Comparison of ENCODE assay signal across 10 cellular contexts in the genomic region with DNA sequence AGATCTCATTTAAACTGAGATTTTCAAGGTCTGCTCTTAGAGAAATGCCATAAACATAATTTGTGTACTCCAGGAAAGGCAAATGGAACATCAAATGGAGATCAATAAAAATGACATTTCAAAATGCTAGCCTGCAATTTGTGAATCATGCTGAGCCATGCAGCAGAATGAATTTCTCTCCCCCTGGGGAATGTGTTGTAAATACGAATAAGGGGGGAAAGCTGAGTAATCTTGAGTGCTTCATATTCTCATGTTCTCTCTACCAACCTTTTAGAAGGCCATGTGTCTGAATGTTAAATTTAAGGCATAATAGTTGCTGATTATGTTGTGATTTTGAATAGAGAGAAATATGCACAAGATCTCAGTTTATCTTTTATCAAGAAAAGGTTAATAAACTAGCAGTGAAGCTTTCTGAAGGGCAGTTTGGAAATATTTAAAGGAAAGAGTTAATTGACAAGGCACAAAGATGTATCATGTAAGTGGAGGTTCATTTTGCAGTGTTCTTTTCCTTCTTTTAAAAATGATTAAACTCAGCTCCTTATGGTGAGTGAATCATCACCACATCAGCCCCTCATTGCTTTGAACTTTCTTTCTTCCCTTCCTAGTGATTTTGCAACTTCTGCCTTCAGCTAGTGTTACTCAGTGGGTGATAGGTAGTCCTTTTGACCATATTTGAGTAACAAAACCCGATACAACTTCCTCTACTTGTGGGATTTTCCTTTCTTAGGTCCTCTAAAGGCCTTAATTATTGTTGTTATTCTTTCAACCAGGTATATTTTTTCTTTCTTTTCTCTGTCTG. TPM values are rescaled to one million over a fixed set of nuclear protein-coding genes. Genes with fewer than 3 reads are reported as not detected.
DNase-seq lines count a peak whose midpoint lies in the region; ATAC-seq and TF ChIP-seq lines count a peak whose summit lies in the region.
"Had no signal": no experiment of that assay in that cellular context is flagged by ENCODE, and none has a peak within 500 bp of the region (broad histone marks: within the 10 kb centered on the region; RNA-seq: fewer than 3 reads in every experiment).

No MANE protein-coding gene starts in this region.

- H3K27ac ChIP-seq in GM23338 (ENCODE audit: low read depth) (no peak overlapping the region), RWPE2 (ENCODE audit: poor library complexity, severe bottlenecking) (peak overlapping the region; percentile 58), fibroblast of lung (ENCODE audit: insufficient read depth, low read length) (peak overlapping the region; percentile 42)

- H3K4me1 ChIP-seq in GM23338 (ENCODE audit: insufficient read depth) (no peaks in the 10 kb centered on the region), RWPE2 (ENCODE audit: insufficient read depth, poor library complexity, severe bottlenecking) (peaks cover 19% of the 10 kb centered on the region), fibroblast of lung (ENCODE audit: control insufficient read depth, extremely low read depth, insufficient read depth, low read length) (peaks cover 10% of the 10 kb centered on the region)

- no peaks in the 10 kb centered on the region for H3K9me2 ChIP-seq in GM23338 (ENCODE audit: insufficient read depth)

- TF ChIP-seq CTCF in AG09319 (IDR thresholded peaks at IDR 0.05; ENCODE audit: low read depth, low read length) (no peak), GM23338 (conservative IDR thresholded peaks at IDR 0.05; ENCODE audit: low read depth in 2 of 2) (no peak), RWPE2 (IDR thresholded peaks at IDR 0.05; ENCODE audit: poor library complexity, severe bottlenecking) (no peak), fibroblast of lung (conservative IDR thresholded peaks at IDR 0.05 in 1 of 2, IDR thresholded peaks at IDR 0.05 in 1 of 2; ENCODE audit: low read depth in 1 of 2, low read length in 2 of 2) (no peak)

- no peaks in the 10 kb centered on the region for H3K79me2 ChIP-seq in GM23338 (replicated peaks; ENCODE audit: insufficient read depth)
- H3K79me2 ChIP-seq in fibroblast of lung (ENCODE audit: control insufficient read depth, insufficient read depth, low read length), result no peaks in the 10 kb centered on the region

- H3K4me1 Mint-ChIP-seq in GM23338, result peaks cover 3% of the 10 kb centered on the region; the same call in 1 of the 3 replicates

- H3K4me3 ChIP-seq in GM23338, result no peak overlapping the region
- H3K4me3 ChIP-seq in RWPE2 (ENCODE audit: severe bottlenecking), result no peak overlapping the region
- H3K4me3 ChIP-seq in fibroblast of lung (replicated peaks in 1 of 4; ENCODE audit: control extremely low read depth in 1 of 4, insufficient read depth in 1 of 4, low read depth in 3 of 4, low read length in 4 of 4), result peak overlapping the region in 1 of 4 experiments; percentile 37

- H3K4me2 ChIP-seq in GM23338 (no peak overlapping the region), fibroblast of lung (ENCODE audit: extremely low read depth, insufficient read depth, low read length) (peak overlapping the region; percentile 1)

- H3K4me3 Mint-ChIP-seq in GM23338, result no peak overlapping the region

- no peaks in the 10 kb centered on the region for H3K27me3 ChIP-seq in GM23338 (ENCODE audit: insufficient read depth)
- no peaks in the 10 kb centered on the region for H3K27me3 ChIP-seq in RWPE2 (ENCODE audit: insufficient read depth, poor library complexity, severe bottlenecking)
- H3K27me3 ChIP-seq in fibroblast of lung (ENCODE audit: control insufficient read depth, insufficient read depth, low read length), result no peaks in the 10 kb centered on the region

- H3K36me3 ChIP-seq in GM23338 (ENCODE audit: insufficient read depth) (peaks cover 3% of the 10 kb centered on the region; the same call in 1 of the 2 replicates), RWPE2 (ENCODE audit: low read depth) (peaks cover 34% of the 10 kb centered on the region), fibroblast of lung (ENCODE audit: control insufficient read depth, insufficient read depth, low read length) (no peaks in the 10 kb centered on the region)

- no peaks in the 10 kb centered on the region for H3K27me3 Mint-ChIP-seq in GM23338 (ENCODE audit: insufficient read depth, low read depth, poor library complexity)

- H2AFZ ChIP-seq in GM23338, result no peak overlapping the region
- H2AFZ ChIP-seq in fibroblast of lung (ENCODE audit: low read length), result no peak overlapping the region

- peaks cover 17% of the 10 kb centered on the region; the same call in 2 of the 3 replicates for H3K36me3 Mint-ChIP-seq in GM23338 (ENCODE audit: low read depth)

- peak overlapping the region; percentile 53; the same call in 1 of the 2 replicates for H3K27ac Mint-ChIP-seq in GM23338

- H3F3A ChIP-seq in GM23338 (replicated peaks; ENCODE audit: low read depth), result no peaks in the 10 kb centered on the region

- H3K9me3 Mint-ChIP-seq in GM23338, result no peaks in the 10 kb centered on the region

- ATAC-seq in GM23338 (no peak), RWPE2 (ENCODE audit: low read depth) (peak; percentile 97), GM21381 (IDR thresholded peaks at IDR 0.05; ENCODE audit: unreplicated experiment) (no peak), GM19023 (IDR thresholded peaks at IDR 0.05; ENCODE audit: unreplicated experiment) (no peak)

- H4K20me1 ChIP-seq in GM23338 (replicated peaks; ENCODE audit: insufficient read depth) (no peaks in the 10 kb centered on the region; the same call in 1 of the 2 replicates), fibroblast of lung (ENCODE audit: control insufficient read depth, extremely low read depth, insufficient read depth, low read length) (no peaks in the 10 kb centered on the region)

- no peak overlapping the region for H3K9ac ChIP-seq in fibroblast of lung (ENCODE audit: insufficient read depth, low read length)

- H3K9me3 ChIP-seq in RWPE2 (ENCODE audit: severe bottlenecking) (no peaks in the 10 kb centered on the region), fibroblast of lung (ENCODE audit: control insufficient read depth, insufficient read depth, low read depth, low read length) (no peaks in the 10 kb centered on the region)

- peak; percentile 15 for DNase-seq in AG09319 (ENCODE audit: extremely low read depth, low read depth)
- no peak for DNase-seq in GM23338 (ENCODE audit: low spot score)
- DNase-seq in RWPE2 (ENCODE audit: low spot score), result no peak
- DNase-seq in fibroblast of lung (ENCODE audit: low read depth in 2 of 2), result peak; percentile 87 to 96
- DNase-seq in NCI-H526 treated with DMSO at 0.1 percent for 48 hours (lab: John Stamatoyannopoulos, UW), result no peak
- DNase-seq in HuH-7.5 (ENCODE audit: low spot score), result no peak
- DNase-seq: activated CD4-positive, alpha-beta T cell treated with anti-CD3 and anti-CD28 coated beads for 48 hours; occipital lobe had no signal

TF ChIP-seq in GM23338, 12 proteins besides CTCF, POLR2A, EP300 and RAD21:
- no peak for TF ChIP-seq REST (IDR thresholded peaks at IDR 0.05; ENCODE audit: unreplicated experiment)

RNA-seq across cellular contexts. Expression of gene ZCCHC4, which starts 8.0 kb away (rescaled TPM):
- 17.9 and 22.4 TPM in 2 replicates for total RNA-seq in GM23338 (2014; rRNA removed; shearing (Covaris generic))
- 8.7 and 11.3 TPM in 2 replicates for polyA plus RNA-seq in GM23338 (2016; fragmentation: Nextera tagmentation; extraction: Ambion mirVana)
- total RNA-seq in fibroblast of lung, result 13.6 and 15.5 TPM in 2 replicates
- polyA plus RNA-seq in fibroblast of lung, result 9.0 and 15.6 TPM in 2 replicates
- 4.9 and 7.2 TPM in 2 replicates for polyA plus RNA-seq in fibroblast of lung (2012)
- polyA minus RNA-seq in fibroblast of lung (ENCODE audit: low replicate concordance), result 1.5 and 5.4 TPM in 2 replicates

RNA-seq across cellular contexts. Expression of gene ANAPC4, which starts 56.5 kb away (rescaled TPM):
- 44.6 and 46.2 TPM in 2 replicates for total RNA-seq in GM23338 (2014; rRNA removed; shearing (Covaris generic))
- polyA plus RNA-seq in GM23338 (2016; fragmentation: Nextera tagmentation; extraction: Ambion mirVana) (25.0 and 34.3 TPM in 2 replicates), fibroblast of lung (15.0 and 15.9 TPM in 2 replicates)
- 23.4 and 27.1 TPM in 2 replicates for total RNA-seq in fibroblast of lung
- polyA plus RNA-seq in fibroblast of lung (2012), result 13.7 and 15.4 TPM in 2 replicates
- polyA minus RNA-seq in fibroblast of lung (ENCODE audit: low replicate concordance), result 1.7 and 2.2 TPM in 2 replicates

Comparison
In these comparisons a context has a peak if more than half of its experiments do, and no peak if none do; other contexts are left out.
1. DNase-seq: peak in AG09319 (single experiment) and fibroblast of lung (2 of 2); none in GM23338 (single experiment), RWPE2 (single experiment), NCI-H526 treated with DMSO at 0.1 percent for 48 hours (single experiment) and HuH-7.5 (single experiment).